Comparison of ENCODE assay signal across 8 cellular contexts in the genomic region with DNA sequence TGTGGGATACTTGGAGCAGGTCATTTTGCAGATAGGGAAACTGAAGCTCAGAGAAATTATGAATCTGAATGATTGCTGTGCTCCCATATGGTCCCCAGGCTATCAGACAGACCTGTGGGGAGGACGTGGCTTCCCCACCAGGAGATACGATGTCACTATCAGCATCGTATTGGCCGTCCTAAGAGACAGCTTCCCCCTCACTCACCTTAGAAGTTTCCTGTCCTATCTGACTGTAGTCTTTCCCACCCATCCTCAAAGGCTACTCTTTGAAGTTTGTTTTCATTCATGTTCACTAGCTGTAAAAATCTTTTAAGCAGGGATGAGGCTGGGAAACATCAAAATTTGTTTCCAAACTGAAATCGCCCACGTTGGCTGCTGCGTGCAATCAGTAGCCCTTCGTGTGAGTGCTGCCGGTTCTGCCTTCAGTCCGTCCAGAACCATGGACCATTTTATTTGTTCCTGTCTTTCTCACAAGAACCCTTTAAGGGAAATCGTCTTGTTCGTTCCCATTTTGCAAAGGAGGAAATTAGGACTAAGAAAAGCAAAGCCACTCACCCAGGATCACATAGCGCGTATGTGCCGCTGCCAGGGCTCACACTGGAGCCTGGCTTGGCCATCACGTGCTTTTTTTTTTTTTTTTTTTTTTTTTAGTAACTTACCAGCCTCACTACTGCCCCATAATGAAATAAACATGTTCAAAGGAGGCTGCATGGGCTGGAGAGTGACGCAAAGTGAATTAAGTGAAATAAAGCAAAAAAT. TPM values are rescaled to one million over a fixed set of nuclear protein-coding genes. Genes with fewer than 3 reads are reported as not detected.
A peak's percentile ranks its signal among the peaks of the same experiment; 100 is the strongest.
DNase-seq lines count a peak whose midpoint lies in the region; ATAC-seq, FAIRE-seq and TF ChIP-seq lines count a peak whose summit lies in the region.

No MANE protein-coding gene starts in this region.

- H3K36me3 ChIP-seq in DND-41 (ENCODE audit: insufficient read depth, low read length): no peaks in the 10 kb centered on the region; the same call in 1 of the 2 replicates
- H3K36me3 ChIP-seq in HepG2 (replicated peaks in 1 of 2; ENCODE audit: control insufficient read depth in 1 of 2, insufficient read depth in 2 of 2, low read length in 2 of 2): no peaks in the 10 kb centered on the region
- no peaks in the 10 kb centered on the region for H3K36me3 ChIP-seq in thoracic aorta

- H3K4me1 Mint-ChIP-seq in central memory CD8-positive, alpha-beta T cell: peaks cover 36% of the 10 kb centered on the region

- in situ Hi-C loops in HepG2 (cut with HindIII; ENCODE audit: extremely low pct_ligation_motif_present, low pct_unique_long_range_greater_than_20kb): no loop called here

- TF ChIP-seq RAD21 in HepG2 (CRISPR knock-in tag; IDR thresholded peaks at IDR 0.05): no peak

- CTCF ChIA-PET in HepG2 (lab: Yijun Ruan, JAX; ENCODE audit: low intra/inter-chr PET ratio, low total read pairs): no interaction called here

- WGBS in HepG2 (ENCODE audit: low lambda C conversion rate): 5% methylated on average over 17 of the region's 17 CpGs

- TF ChIP-seq POLR2A in HepG2 (IDR thresholded peaks at IDR 0.05; ENCODE audit: insufficient read depth in 1 of 2, low read depth in 2 of 2, low read length in 2 of 2): no peak

- H3K4me3 ChIP-seq in DND-41 (ENCODE audit: low read depth in 1 of 2, low read length in 2 of 2) (peak overlapping the region; percentile 25 to 53; a peak in 3 of 4 replicates), HepG2 (replicated peaks in 1 of 3; ENCODE audit: insufficient read depth in 1 of 3, low read depth in 2 of 3, low read length in 3 of 3) (peak overlapping the region; percentile 70 to 87 (median 74)), thoracic aorta (peak overlapping the region; percentile 84)

- no peak for FAIRE-seq in HepG2 (lab: Jason Lieb, UNC)

- POLR2A ChIA-PET in HepG2 (lab: Yijun Ruan, JAX): interaction anchor here (0.8 to 1.6 kb wide), 4 partner anchors 17 to 99 kb away, joined by 3 to 5 read pairs (median 4); a partner anchor contains a TSS

- peak overlapping the region; percentile 93 for H3K4me3 Mint-ChIP-seq in central memory CD8-positive, alpha-beta T cell

- H3K9me3 Mint-ChIP-seq in central memory CD8-positive, alpha-beta T cell: no peaks in the 10 kb centered on the region

- peak overlapping the region; percentile 99 for H3K27ac Mint-ChIP-seq in central memory CD8-positive, alpha-beta T cell (ENCODE audit: low read depth)

- no peak for ATAC-seq in DND-41 (ENCODE audit: insufficient read depth, low read depth)
- ATAC-seq in central memory CD8-positive, alpha-beta T cell (replicated peaks; ENCODE audit: extremely low read depth, poor library complexity, severe bottlenecking): no peak
- peak; percentile 38 for ATAC-seq in HepG2
- ATAC-seq in thoracic aorta (ENCODE audit: insufficient number of reproducible peaks, low FRiP score, low read depth): no peak

- peaks cover 14% of the 10 kb centered on the region for H3K36me3 Mint-ChIP-seq in central memory CD8-positive, alpha-beta T cell (ENCODE audit: insufficient read depth)

- H3K9me3 ChIP-seq in DND-41 (ENCODE audit: insufficient read depth, low read length, severe bottlenecking) (no peaks in the 10 kb centered on the region), HepG2 (ENCODE audit: low read length) (no peaks in the 10 kb centered on the region), thoracic aorta (no peaks in the 10 kb centered on the region)

- no peaks in the 10 kb centered on the region for H4K20me1 ChIP-seq in DND-41 (ENCODE audit: insufficient read depth, low read length)
- H4K20me1 ChIP-seq in HepG2 (ENCODE audit: insufficient read depth, low read length): no peaks in the 10 kb centered on the region

- H3K4me1 ChIP-seq in DND-41 (ENCODE audit: insufficient read depth, low read length) (peaks cover 61% of the 10 kb centered on the region), HepG2 (ENCODE audit: insufficient read depth, low read length) (peaks cover 40% of the 10 kb centered on the region), thoracic aorta (ENCODE audit: control insufficient read depth in 1 of 2, low read depth in 2 of 2) (peaks cover 23 to 50% of the 10 kb centered on the region in 2 donors)

- intact Hi-C loops in HepG2 (cut with micrococcal nuclease; ENCODE audit: unreplicated experiment): loop anchor here (2.0 kb wide), 1 partner anchor 45 kb away; a partner anchor contains a TSS

- peak overlapping the region; percentile 40; the same call in 1 of the 2 replicates for H2AFZ ChIP-seq in DND-41 (ENCODE audit: low read depth, low read length)
- peak overlapping the region; percentile 25 for H2AFZ ChIP-seq in HepG2 (ENCODE audit: low read length)

- H3K4me2 ChIP-seq in DND-41 (ENCODE audit: insufficient read depth, low read length): peak overlapping the region; percentile 64
- peak overlapping the region; percentile 91 for H3K4me2 ChIP-seq in HepG2 (ENCODE audit: low read depth, low read length)

- H3K27me3 ChIP-seq in DND-41 (ENCODE audit: insufficient read depth, low read length, poor library complexity) (no peaks in the 10 kb centered on the region), HepG2 (ENCODE audit: control insufficient read depth in 1 of 2, insufficient read depth in 2 of 2, low read length in 2 of 2) (no peaks in the 10 kb centered on the region), thoracic aorta (replicated peaks; ENCODE audit: insufficient read depth) (no peaks in the 10 kb centered on the region)

- no peak for TF ChIP-seq EP300 in HepG2 (IDR thresholded peaks at IDR 0.05; ENCODE audit: low read depth in 2 of 2, low read length in 2 of 2)
- TF ChIP-seq EP300 in HepG2 (CRISPR knock-in tag; IDR thresholded peaks at IDR 0.05; ENCODE audit: borderline replicate concordance): no peak

- H3K79me2 ChIP-seq in DND-41 (ENCODE audit: insufficient read depth, low read length) (peaks cover 55% of the 10 kb centered on the region), HepG2 (ENCODE audit: insufficient read depth, low read length) (peaks cover 1% of the 10 kb centered on the region)

- H3K9ac ChIP-seq in DND-41 (ENCODE audit: low read depth, low read length) (peak overlapping the region; percentile 90), HepG2 (ENCODE audit: insufficient read depth, low read depth, low read length) (peak overlapping the region; percentile 61)

- H3K27ac ChIP-seq in DND-41 (ENCODE audit: low read length) (peak overlapping the region; percentile 95), HepG2 (ENCODE audit: extremely low read length, insufficient read depth, low read length) (peak overlapping the region; percentile 22), thoracic aorta (peak overlapping the region; percentile 66 to 78)

- BruUV-seq in HepG2 (replicated peaks; lab: Mats Ljungman, UMichigan): no TSS peak

- H3K27me3 Mint-ChIP-seq in central memory CD8-positive, alpha-beta T cell: no peaks in the 10 kb centered on the region

- DNase-seq in DND-41 (no peak), NCI-H2227 (lab: John Stamatoyannopoulos, UW; ENCODE audit: unreplicated experiment) (peak; percentile 46), HepG2 (ENCODE audit: low spot score) (no peak), thoracic aorta (ENCODE audit: low spot score) (no peak), NAMALWA (ENCODE audit: low spot score) (no peak), HuH-7.5 (ENCODE audit: low spot score) (no peak)
- DNase-seq in central memory CD8-positive, alpha-beta T cell (ENCODE audit: low spot score in 2 of 2): no peak
- DNase-seq in activated CD8-positive, alpha-beta memory T cell treated with anti-CD3 and anti-CD28 coated beads, Interleukin-2, amount 50 U/mL, for 48 hours: no peak

- no peak for TF ChIP-seq CTCF in DND-41 (IDR thresholded peaks at IDR 0.05; ENCODE audit: borderline replicate concordance, extremely low read depth, low read length, poor library complexity, severe bottlenecking)
- TF ChIP-seq CTCF in HepG2 (CRISPR knock-in tag; IDR thresholded peaks at IDR 0.05): no peak
- no peak for TF ChIP-seq CTCF in thoracic aorta (IDR thresholded peaks at IDR 0.05)

RNA-seq across cellular contexts. Expression of a gene that starts 1.0 kb away (rescaled TPM):
- total RNA-seq in HepG2 (2016; rRNA removed; fragmentation: Illumina TruSeq; extraction: Trizol) (25.3 and 26.1 TPM in 2 replicates), thoracic aorta (10 to 100 TPM; 15.0 to 22.5 TPM)
- 11.2 and 11.4 TPM in 2 replicates for total RNA-seq in HepG2 (2016; cell fraction: cytosol; rRNA removed; fragmentation: Illumina TruSeq; extraction: Trizol; ENCODE audit: low read depth)
- total RNA-seq in HepG2 (2016; cell fraction: insoluble cytoplasmic fraction; rRNA removed; fragmentation: Illumina TruSeq; extraction: Trizol): 20.6 and 26.1 TPM in 2 replicates
- 25.8 and 29.0 TPM in 2 replicates for total RNA-seq in HepG2 (2016; cell fraction: membrane; rRNA removed; fragmentation: Illumina TruSeq; extraction: Trizol)
- 18.4 and 20.7 TPM in 2 replicates for total RNA-seq in HepG2 (2016; cell fraction: nucleus; rRNA removed; fragmentation: Illumina TruSeq; extraction: Trizol)
- polyA plus RNA-seq in HepG2 (2011; rRNA removed): 17.0 and 17.5 TPM in 2 replicates
- polyA plus RNA-seq in HepG2 (2011; cell fraction: cytosol; rRNA removed): 8.3 and 13.5 TPM in 2 replicates
- polyA plus RNA-seq in HepG2 (2011; cell fraction: nucleus; rRNA removed): 50.3 and 60.7 TPM in 2 replicates
- polyA plus RNA-seq in HepG2 (2012): 13.5 and 15.6 TPM in 2 replicates
- 6.0 and 6.9 TPM in 2 replicates for polyA plus RNA-seq in HepG2 (2016; cell fraction: cytosol; fragmentation: Illumina TruSeq; extraction: Trizol; ENCODE audit: low read depth)
- 23.7 and 31.0 TPM in 2 replicates for polyA plus RNA-seq in HepG2 (2016; cell fraction: insoluble cytoplasmic fraction; fragmentation: Illumina TruSeq; extraction: Trizol; ENCODE audit: low read depth)
- 17.2 and 18.2 TPM in 2 replicates for polyA plus RNA-seq in HepG2 (2016; cell fraction: membrane; fragmentation: Illumina TruSeq; extraction: Trizol; ENCODE audit: low read depth)
- 36.9 and 37.0 TPM in 2 replicates for polyA plus RNA-seq in HepG2 (2016; cell fraction: nucleus; fragmentation: Illumina TruSeq; extraction: Trizol; ENCODE audit: insufficient read depth, low read depth)
- polyA minus RNA-seq in HepG2 (2011; rRNA and poly(A)+ RNA removed; ENCODE audit: low replicate concordance): 53.2 and 72.8 TPM in 2 replicates
- 18.0 and 20.7 TPM in 2 replicates for polyA minus RNA-seq in HepG2 (2011; cell fraction: cytosol; rRNA and poly(A)+ RNA removed)
- 21.1 and 21.9 TPM in 2 replicates for polyA minus RNA-seq in HepG2 (2011; cell fraction: nucleus; rRNA and poly(A)+ RNA removed)

RNA-seq across cellular contexts. Expression of a gene that starts 44.5 kb away (rescaled TPM):
- total RNA-seq in HepG2 (2016; rRNA removed; fragmentation: Illumina TruSeq; extraction: Trizol): 5.9 and 9.2 TPM in 2 replicates
- total RNA-seq in HepG2 (2016; cell fraction: cytosol; rRNA removed; fragmentation: Illumina TruSeq; extraction: Trizol; ENCODE audit: low read depth): 9.9 and 13.0 TPM in 2 replicates
- total RNA-seq in HepG2 (2016; cell fraction: insoluble cytoplasmic fraction; rRNA removed; fragmentation: Illumina TruSeq; extraction: Trizol): 5.9 and 8.5 TPM in 2 replicates
- total RNA-seq in HepG2 (2016; cell fraction: membrane; rRNA removed; fragmentation: Illumina TruSeq; extraction: Trizol): 20.1 and 22.8 TPM in 2 replicates
- 5.2 and 6.1 TPM in 2 replicates for total RNA-seq in HepG2 (2016; cell fraction: nucleus; rRNA removed; fragmentation: Illumina TruSeq; extraction: Trizol)
- polyA plus RNA-seq in HepG2 (2011; rRNA removed): 17.2 and 22.9 TPM in 2 replicates
- 16.7 and 25.1 TPM in 2 replicates for polyA plus RNA-seq in HepG2 (2011; cell fraction: cytosol; rRNA removed)
- 15.9 and 16.3 TPM in 2 replicates for polyA plus RNA-seq in HepG2 (2011; cell fraction: nucleus; rRNA removed)
- polyA plus RNA-seq in HepG2 (2012): 7.9 and 10.4 TPM in 2 replicates
- 25.7 and 30.9 TPM in 2 replicates for polyA plus RNA-seq in HepG2 (2016; cell fraction: cytosol; fragmentation: Illumina TruSeq; extraction: Trizol; ENCODE audit: low read depth)
- 11.8 and 15.4 TPM in 2 replicates for polyA plus RNA-seq in HepG2 (2016; cell fraction: insoluble cytoplasmic fraction; fragmentation: Illumina TruSeq; extraction: Trizol; ENCODE audit: low read depth)
- polyA plus RNA-seq in HepG2 (2016; cell fraction: membrane; fragmentation: Illumina TruSeq; extraction: Trizol; ENCODE audit: low read depth): 37.8 and 38.4 TPM in 2 replicates
- 15.0 and 18.5 TPM in 2 replicates for polyA plus RNA-seq in HepG2 (2016; cell fraction: nucleus; fragmentation: Illumina TruSeq; extraction: Trizol; ENCODE audit: insufficient read depth, low read depth)
- polyA minus RNA-seq in HepG2 (2011; rRNA and poly(A)+ RNA removed; ENCODE audit: low replicate concordance): 35.3 and 72.8 TPM in 2 replicates
- 23.0 and 25.6 TPM in 2 replicates for polyA minus RNA-seq in HepG2 (2011; cell fraction: cytosol; rRNA and poly(A)+ RNA removed)
- polyA minus RNA-seq in HepG2 (2011; cell fraction: nucleus; rRNA and poly(A)+ RNA removed): 5.9 and 7.3 TPM in 2 replicates
- 1 to 10 TPM; 4.7 to 6.6 TPM for total RNA-seq in thoracic aorta

Comparison
In these comparisons a context has a peak if more than half of its experiments do, and no peak if none do; other contexts are left out.
1. H3K27ac ChIP-seq: peak in every context shown above with its lines; median percentile 95 in DND-41; 72 in thoracic aorta; 22 in HepG2.